Comparison of ENCODE assay signal across 11 cellular contexts in the genomic region with DNA sequence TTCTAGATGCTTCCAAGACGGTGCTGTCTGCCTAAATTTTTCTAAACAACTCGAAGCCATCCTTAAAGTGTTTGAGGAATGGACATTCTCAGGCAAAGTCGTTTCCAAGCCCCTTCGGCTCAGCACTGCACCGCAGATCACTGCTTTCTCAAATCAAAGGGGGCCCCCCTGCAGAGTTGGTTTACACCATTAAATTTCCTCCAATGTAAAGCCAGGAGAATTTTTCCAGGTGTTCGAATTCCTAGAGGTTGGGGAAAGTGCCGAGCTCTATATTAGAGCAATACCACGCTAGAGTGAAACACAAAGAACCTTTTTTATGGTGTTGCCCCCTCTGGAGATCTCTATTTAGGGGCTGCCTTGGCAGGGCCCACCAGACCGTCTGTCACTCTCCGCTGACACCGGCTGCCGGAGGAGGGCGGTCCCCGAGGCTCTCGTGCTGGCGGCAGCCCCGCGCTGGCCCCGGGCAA.
DNase-seq lines count a peak whose midpoint lies in the region; ATAC-seq and TF ChIP-seq lines count a peak whose summit lies in the region.
"Had no signal": no experiment of that assay in that cellular context is flagged by ENCODE, and none has a peak within 500 bp of the region (broad histone marks: within the 10 kb centered on the region; RNA-seq: fewer than 3 reads in every experiment).

No MANE protein-coding gene starts in this region.

- H3K27ac ChIP-seq in SK-N-MC, result no peak overlapping the region
- peak overlapping the region; percentile 79 for H3K27ac ChIP-seq in left ventricle myocardium inferior (replicated peaks)

- DNase-seq in SK-N-MC (ENCODE audit: low read depth, low spot score) (no peak), left ventricle myocardium inferior (no peak), omental fat pad (ENCODE audit: low spot score) (no peak), GOT3 (lab: John Stamatoyannopoulos, UW) (no peak), DMS 273 treated with DMSO at 0.1 percent for 48 hours (lab: John Stamatoyannopoulos, UW) (no peak)
- DNase-seq in activated naive CD4-positive, alpha-beta T cell treated with Interleukin-2 at 50 U/mL for 16 hours, result no peak
- DNase-seq: effector CD8-positive, alpha-beta T cell; stimulated activated CD4-positive, alpha-beta T cell treated with anti-CD3 and anti-CD28 coated beads, Interleukin-1b, Interleukin-23, amount 100 ng/mL, for 48 hours had no signal

- TF ChIP-seq CTCF in left ventricle myocardium inferior (IDR thresholded peaks at IDR 0.05; ENCODE audit: borderline replicate concordance) (no peak), omental fat pad (IDR thresholded peaks at IDR 0.05) (no peak)

- no peaks in the 10 kb centered on the region for H3K9me3 Mint-ChIP-seq in activated T-helper 17 cell treated with anti-CD3 and anti-CD28 coated beads, Interleukin-2, amount 50 U/mL, for 72 hours

- H3K4me1 ChIP-seq in left ventricle myocardium inferior, result peaks cover 44% of the 10 kb centered on the region

- peaks cover 3% of the 10 kb centered on the region for H3K27me3 ChIP-seq in left ventricle myocardium inferior (ENCODE audit: low read depth)

- H3K4me3 ChIP-seq in SK-N-MC, result peak overlapping the region; percentile 58
- peak overlapping the region; percentile 49 for H3K4me3 ChIP-seq in left ventricle myocardium inferior

- no peak overlapping the region for H3K4me3 Mint-ChIP-seq in activated T-helper 17 cell treated with anti-CD3 and anti-CD28 coated beads, Interleukin-2, amount 50 U/mL, for 72 hours

- H3K9ac ChIP-seq in SK-N-MC (ENCODE audit: insufficient read length), result no peak overlapping the region
- H3K9ac ChIP-seq: SK-N-SH had no signal

- no peaks in the 10 kb centered on the region for H3K4me1 Mint-ChIP-seq in activated T-helper 17 cell treated with anti-CD3 and anti-CD28 coated beads, Interleukin-2, amount 50 U/mL, for 72 hours

- H3K27me3 Mint-ChIP-seq in activated T-helper 17 cell treated with anti-CD3 and anti-CD28 coated beads, Interleukin-2, amount 50 U/mL, for 72 hours, result peaks cover 16% of the 10 kb centered on the region

- intact Hi-C loops in left ventricle myocardium inferior (cut with micrococcal nuclease), result no loop called here

- ATAC-seq in GM18907 (IDR thresholded peaks at IDR 0.05; ENCODE audit: unreplicated experiment) (peak; percentile 33), omental fat pad (ENCODE audit: low FRiP score) (peak; percentile 13)
- no peak for ATAC-seq in activated T-helper 17 cell treated with anti-CD3 and anti-CD28 coated beads, Interleukin-2, amount 50 U/mL, for 72 hours (replicated peaks)

- no peaks in the 10 kb centered on the region for H3K36me3 Mint-ChIP-seq in activated T-helper 17 cell treated with anti-CD3 and anti-CD28 coated beads, Interleukin-2, amount 50 U/mL, for 72 hours (ENCODE audit: low read depth)

- H3K27ac Mint-ChIP-seq in activated T-helper 17 cell treated with anti-CD3 and anti-CD28 coated beads, Interleukin-2, amount 50 U/mL, for 72 hours, result no peak overlapping the region

- H3K36me3 ChIP-seq in SK-N-MC (ENCODE audit: insufficient read depth, low read length), result no peaks in the 10 kb centered on the region
- H3K36me3 ChIP-seq in left ventricle myocardium inferior, result no peaks in the 10 kb centered on the region

- H3K9me3 ChIP-seq in SK-N-MC (ENCODE audit: low read depth, low read length) (no peaks in the 10 kb centered on the region), left ventricle myocardium inferior (replicated peaks) (no peaks in the 10 kb centered on the region)
- H3K9me3 ChIP-seq: SK-N-SH had no signal
